Comparison of ENCODE assay signal across 1 cellular context in genomic region chrX:24034485-24034884, GRCh38.
TF ChIP-seq lines count a peak whose summit lies in the region.

No MANE protein-coding gene starts in this region.

TF ChIP-seq in HepG2, 621 proteins besides CTCF, POLR2A, EP300 and RAD21:
- TF ChIP-seq ESRRA (CRISPR knock-in tag; IDR thresholded peaks at IDR 0.05; ENCODE audit: low read depth), result no peak
- TF ChIP-seq ZNF441 (CRISPR knock-in tag; IDR thresholded peaks at IDR 0.05; ENCODE audit: borderline replicate concordance), result no peak
- TF ChIP-seq MAX (IDR thresholded peaks at IDR 0.05), result peak; percentile 19; the same call in 1 of the 2 replicates
- TF ChIP-seq ZBTB26 (CRISPR knock-in tag; IDR thresholded peaks at IDR 0.05; ENCODE audit: borderline replicate concordance), result no peak
- no peak for TF ChIP-seq CSRNP2 (CRISPR knock-in tag; conservative IDR thresholded peaks at IDR 0.05; ENCODE audit: low read depth)
TF ChIP-seq in HepG2: peak in this region for 1.
